ENCODE assay signal across 8 cellular contexts in genomic region chr5:52989781-52990530, GRCh38. TPM values are rescaled to one million over a fixed set of nuclear protein-coding genes. Genes with fewer than 3 reads are reported as not detected.
DNase-seq lines count a peak whose midpoint lies in the region; ATAC-seq and TF ChIP-seq lines count a peak whose summit lies in the region.

No MANE protein-coding gene starts in this region.

- H3K4me3 ChIP-seq in HFF-Myc (replicated peaks; ENCODE audit: low read depth, low read length) (peak overlapping the region; percentile 82), astrocyte of the cerebellum (ENCODE audit: low read depth, low read length) (peak overlapping the region; percentile 65), psoas muscle (peak overlapping the region; percentile 75)

- peak; percentile 47 to 75 (median 56) for ATAC-seq in psoas muscle

- H3K27me3 ChIP-seq in psoas muscle (ENCODE audit: insufficient read depth in 3 of 3, low read length in 2 of 3) = peaks cover 0 to 29% (median 2%) of the 10 kb centered on the region in 3 donors

- peaks cover 9% of the 10 kb centered on the region for H3K4me1 ChIP-seq in psoas muscle

- no peaks in the 10 kb centered on the region for H3K9me3 ChIP-seq in psoas muscle

- DNase-seq in DMS53 (lab: John Stamatoyannopoulos, UW) (peak; percentile 79), HFF-Myc (ENCODE audit: extremely low read depth, low read depth) (no peak), RPMI7951 (ENCODE audit: low read depth) (peak; percentile 33), astrocyte of the cerebellum (ENCODE audit: low read depth) (no peak), hypothalamus (lab: John Stamatoyannopoulos, UW) (peak in 40 of 51 donors; percentile 2 to 71 (median 38)), psoas muscle (peak; percentile 30 to 52), MV-4-11 (lab: John Stamatoyannopoulos, UW) (no peak)
- no peak for DNase-seq in activated CD4-positive, CD25-positive, alpha-beta regulatory T cell (lab: John Stamatoyannopoulos, UW)

- WGBS in psoas muscle, 3 donors = 5 to 7% (median 6%) methylated on average over 27 of the region's 27 CpGs

- H3K36me3 ChIP-seq in psoas muscle (ENCODE audit: insufficient read depth in 1 of 2, low read depth in 1 of 2) = no peaks in the 10 kb centered on the region

- intact Hi-C loops in psoas muscle (cut with DNase I) = loop anchor here in 1 of 2 donors (5.0 kb wide), 1 partner anchor 42 kb away; no protein-coding TSS in a partner anchor

- TF ChIP-seq CTCF in HFF-Myc (IDR thresholded peaks at IDR 0.05; ENCODE audit: low read depth, low read length, missing control alignments) (peak; percentile 33), astrocyte of the cerebellum (IDR thresholded peaks at IDR 0.05; ENCODE audit: low read depth, low read length, missing control alignments) (peak; percentile 54), psoas muscle (IDR thresholded peaks at IDR 0.05) (peak; percentile 22)

- in situ Hi-C loops in astrocyte of the cerebellum (cut with HindIII; ENCODE audit: low sequenced_read_pairs) = no loop called here

- H3K27ac ChIP-seq in psoas muscle = no peak overlapping the region

RNA-seq across cellular contexts. Expression of gene ITGA2, which starts 0.8 kb away (rescaled TPM):
- total RNA-seq in RPMI7951 (2014; rRNA removed; shearing (Covaris generic)) = 25.2 and 28.4 TPM in 2 replicates
- under 1 TPM; 0.36 to 0.91 (median 0.68) TPM for total RNA-seq in psoas muscle
- under 1 TPM; 0.10 to 0.86 (median 0.17) TPM for polyA plus RNA-seq in psoas muscle

Comparison
In these comparisons a context has a peak if more than half of its experiments do, and no peak if none do; other contexts are left out.
1. DNase-seq: peak in DMS53 (single experiment), RPMI7951 (single experiment), hypothalamus (40 of 51) and psoas muscle (2 of 2); none in HFF-Myc (single experiment), astrocyte of the cerebellum (single experiment), activated CD4-positive, CD25-positive, alpha-beta regulatory T cell (0 of 4) and MV-4-11 (single experiment).
2. RNA of gene ITGA2, which starts 0.8 kb away (total RNA-seq): 25.2 to 28.4 TPM in RPMI7951; 0.36 to 0.91 TPM in psoas muscle; every median in the first group is over 10 times any median in the second.
3. Peak in every context shown above with its lines, with median percentiles within 50 percentile points of each other: H3K4me3 ChIP-seq and CTCF ChIP-seq.